In the genomic region with DNA sequence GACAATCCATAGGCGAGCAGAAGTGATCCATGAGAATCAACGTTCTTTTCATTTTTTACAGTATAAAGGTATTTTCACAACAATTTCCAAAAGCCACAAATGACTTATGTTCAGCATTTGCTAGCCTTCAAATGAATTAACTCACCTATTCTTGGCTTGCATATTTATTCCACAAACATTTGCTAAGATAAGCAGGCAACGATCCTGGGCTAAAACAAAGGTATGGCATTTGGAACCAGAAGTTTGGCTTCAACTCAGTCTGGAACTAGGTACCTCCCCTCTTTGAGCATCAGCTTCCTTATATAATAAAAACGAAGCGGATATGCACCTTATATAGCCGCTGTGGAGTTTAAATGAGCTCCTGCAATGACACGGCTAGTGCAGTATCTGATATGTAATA, we compare ENCODE assay signal across 26 cellular contexts.
"Had no signal": no experiment of that assay in that cellular context is flagged by ENCODE, and none has a peak within 500 bp of the region (broad histone marks: within the 10 kb centered on the region; RNA-seq: fewer than 3 reads in every experiment).

No MANE protein-coding gene starts in this region.

- H3K4me3 ChIP-seq: left ventricle myocardium inferior, lung, mucosa of descending colon, neural progenitor cell, ovary, right atrium auricular region, right lobe of liver, smooth muscle cell, stomach, testis, thyroid gland, transverse colon, upper lobe of left lung, vagina had no signal

- H3K9me3 ChIP-seq: left ventricle myocardium inferior, mucosa of descending colon, neutrophil, ovary, right atrium auricular region, right lobe of liver, stomach, testis, thyroid gland, transverse colon, upper lobe of left lung, vagina had no signal

- H3K27me3 Mint-ChIP-seq: progenitor cell of endocrine pancreas; stimulated activated naive B cell treated with anti-CD40 and anti-IgM and Interleukin-4, amounts not matched to agents 10 μg/mL and 1 μg/mL and 100 μg/mL, for 72 hours had no signal

- H3K4me2 ChIP-seq: neural progenitor cell, smooth muscle cell had no signal

- H3K4me3 Mint-ChIP-seq: naive thymus-derived CD8-positive, alpha-beta T cell; nephron; neural progenitor cell; stimulated activated naive B cell treated with anti-CD40 and anti-IgM and Interleukin-4, amounts not matched to agents 10 μg/mL and 1 μg/mL and 100 μg/mL, for 72 hours had no signal

- H3K27ac ChIP-seq: left ventricle myocardium inferior, neural progenitor cell, ovary, right atrium auricular region, right lobe of liver, stomach, testis, transverse colon, upper lobe of left lung, vagina had no signal

- H3K36me3 Mint-ChIP-seq: naive thymus-derived CD8-positive, alpha-beta T cell; neural progenitor cell had no signal

- H3K27me3 ChIP-seq: neural progenitor cell, neutrophil, ovary, right atrium auricular region, right lobe of liver, stomach, testis, thyroid gland, transverse colon, upper lobe of left lung, vagina had no signal

- H3K36me3 ChIP-seq: left ventricle myocardium inferior, neural progenitor cell, ovary, right atrium auricular region, right lobe of liver, stomach, transverse colon, vagina had no signal

- H3K9me3 Mint-ChIP-seq: naive thymus-derived CD8-positive, alpha-beta T cell; nephron; neural progenitor cell; stimulated activated naive B cell treated with anti-CD40 and anti-IgM and Interleukin-4, amounts not matched to agents 10 μg/mL and 1 μg/mL and 100 μg/mL, for 72 hours had no signal

- H3K4me1 ChIP-seq: right lobe of liver had no signal

- H3K27ac Mint-ChIP-seq: naive thymus-derived CD8-positive, alpha-beta T cell; nephron; neural progenitor cell; progenitor cell of endocrine pancreas; stimulated activated naive B cell treated with anti-CD40 and anti-IgM and Interleukin-4, amounts not matched to agents 10 μg/mL and 1 μg/mL and 100 μg/mL, for 72 hours had no signal

- H2AFZ ChIP-seq: neural progenitor cell had no signal

- ATAC-seq: mucosa of descending colon; naive thymus-derived CD8-positive, alpha-beta T cell; right lobe of liver; stimulated activated naive B cell treated with anti-CD40 and anti-IgM and Interleukin-4, amounts not matched to agents 10 μg/mL and 1 μg/mL and 100 μg/mL, for 72 hours; stimulated activated naive CD8-positive, alpha-beta T cell treated with anti-CD3 and anti-CD28 coated beads, Interleukin-15, Interleukin-2, amounts not matched to agents 100 U/mL and 50 U/mL, for 24 hours had no signal

- H3K9ac ChIP-seq: neural progenitor cell had no signal

- DNase-seq: islet precursor cell; left ventricle myocardium inferior; midbrain; mucosa of descending colon; naive thymus-derived CD8-positive, alpha-beta T cell; occipital lobe; ovary; right lobe of liver; stimulated activated CD4-positive, alpha-beta T cell treated with anti-CD3 and anti-CD28 coated beads, Interleukin-1b, Interleukin-23, amount 100 ng/mL, for 48 hours; stimulated activated CD4-positive, alpha-beta T cell treated with anti-CD3 and anti-CD28 coated beads, Interleukin-2, amount 100 ng/mL, for 48 hours; stimulated activated CD4-positive, alpha-beta T cell treated with anti-CD3 and anti-CD28 coated beads, Interleukin-4, amount 100 ng/mL, for 4 hours; stimulated activated naive B cell treated with anti-CD40 and anti-IgM and Interleukin-4, amounts not matched to agents 10 μg/mL and 1 μg/mL and 100 μg/mL, for 72 hours; stimulated activated naive CD8-positive, alpha-beta T cell treated with anti-CD3 and anti-CD28 coated beads, Interleukin-15, Interleukin-2, amounts not matched to agents 100 U/mL and 50 U/mL, for 24 hours; stomach; testis; thyroid gland; transverse colon; upper lobe of left lung had no signal
